Comparison of ENCODE assay signal across 11 cellular contexts in the genomic region with DNA sequence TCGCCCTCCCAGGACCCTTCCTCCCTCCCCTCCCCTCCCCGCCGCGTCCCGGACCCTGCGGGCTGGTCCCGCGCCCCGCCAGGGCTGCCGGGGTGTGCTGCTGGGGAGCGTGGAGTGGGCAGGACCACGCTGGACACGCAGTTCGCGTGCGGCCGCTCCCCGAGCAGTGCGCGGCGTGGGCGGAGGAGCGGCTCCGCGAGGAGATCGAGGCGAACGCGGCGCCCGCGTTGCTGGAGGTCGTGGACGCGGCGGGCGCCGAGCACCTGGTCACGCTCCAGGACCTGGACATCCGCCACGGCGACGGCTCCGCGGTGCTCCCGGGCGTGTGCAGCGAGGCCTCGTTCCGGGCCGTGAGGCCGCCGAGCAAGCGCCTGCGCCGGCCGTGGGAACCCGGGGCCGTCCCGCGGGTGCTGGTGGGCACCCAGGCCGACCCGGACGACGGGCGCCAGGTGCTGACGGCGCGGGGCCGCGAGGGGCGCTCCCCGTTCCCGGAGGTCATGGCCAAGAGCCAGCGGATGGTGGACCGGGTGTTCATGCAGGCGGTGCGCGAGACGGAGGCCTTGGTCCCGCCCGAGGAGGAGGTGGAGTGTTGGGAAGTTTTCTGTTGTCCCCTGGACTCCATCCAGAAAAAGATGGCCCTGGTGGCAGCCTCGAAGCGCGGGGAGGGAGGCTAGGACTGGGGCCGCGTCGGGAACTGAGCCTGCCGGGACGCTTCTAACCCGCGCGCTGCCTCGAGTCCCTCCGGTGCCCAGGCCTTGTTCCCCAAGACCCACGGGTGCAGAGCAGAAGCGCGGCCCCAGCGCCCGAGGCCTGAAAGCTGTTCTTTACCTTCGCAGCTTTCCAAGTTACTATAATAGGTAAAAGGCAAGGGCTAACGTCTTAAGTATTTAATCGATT. TPM values are rescaled to one million over a fixed set of nuclear protein-coding genes. Genes with fewer than 3 reads are reported as not detected.
DNase-seq lines count a peak whose midpoint lies in the region; ATAC-seq, FAIRE-seq and TF ChIP-seq lines count a peak whose summit lies in the region.
"Had no signal": no experiment of that assay in that cellular context is flagged by ENCODE, and none has a peak within 500 bp of the region (broad histone marks: within the 10 kb centered on the region; RNA-seq: fewer than 3 reads in every experiment).

No MANE protein-coding gene starts in this region.

- H3K4me1 Mint-ChIP-seq in activated CD4-positive, alpha-beta memory T cell treated with anti-CD3 and anti-CD28 coated beads, Interleukin-2, amount 10 ng/mL, durations not matched to agents 7 days and 5 days: peaks cover 8% of the 10 kb centered on the region

- H3K27me3 ChIP-seq in pancreas: peaks cover 0 to 14% (median 5%) of the 10 kb centered on the region in 4 donors

- FAIRE-seq in pancreas (lab: Jason Lieb, UNC): no peak
- FAIRE-seq: K562 had no signal

- peak; percentile 7 for DNase-seq in activated CD4-positive, alpha-beta memory T cell treated with anti-CD3 and anti-CD28 coated beads, Interleukin-2, amount 10 ng/mL, durations not matched to agents 7 days and 5 days
- DNase-seq in left ventricle myocardium superior (peak; percentile 57), pancreas (peak in 4 of 6 donors; percentile 34 to 75 (median 46)), erythroblast (lab: John Stamatoyannopoulos, UW) (no peak), hepatic stellate cell (ENCODE audit: low spot score) (no peak), NCI-H446 treated with DMSO at 0.1 percent for 48 hours (lab: John Stamatoyannopoulos, UW) (no peak)
- DNase-seq: hypothalamus; stimulated activated CD4-positive, alpha-beta T cell treated with anti-CD3 and anti-CD28 coated beads, Interleukin-15, amount 100 ng/mL, for 24 hours had no signal

- ATAC-seq in left ventricle myocardium superior (peak; percentile 61), pancreas (peak; percentile 57 to 80 (median 63)), HG03565 (IDR thresholded peaks at IDR 0.05; ENCODE audit: unreplicated experiment) (no peak)
- ATAC-seq: K562 had no signal

- H3K27ac ChIP-seq in C4-2B (peak overlapping the region; percentile 33; the same call in 1 of the 2 replicates), pancreas (peak overlapping the region in 1 of 4 donors; percentile 30)

- TF ChIP-seq CTCF in C4-2B (conservative IDR thresholded peaks at IDR 0.05) (no peak), pancreas (IDR thresholded peaks at IDR 0.05) (no peak)

- intact Hi-C loops in left ventricle myocardium superior (cut with micrococcal nuclease) (no loop called here), pancreas (cut with DNase I) (loop anchor here in 1 of 3 donors (10.0 kb wide), 1 partner anchor 195 kb away; a partner anchor contains a TSS)

- peaks cover 62% of the 10 kb centered on the region for H3K27me3 Mint-ChIP-seq in activated CD4-positive, alpha-beta memory T cell treated with anti-CD3 and anti-CD28 coated beads, Interleukin-2, amount 10 ng/mL, durations not matched to agents 7 days and 5 days

- H3K4me3 Mint-ChIP-seq in activated CD4-positive, alpha-beta memory T cell treated with anti-CD3 and anti-CD28 coated beads, Interleukin-2, amount 10 ng/mL, durations not matched to agents 7 days and 5 days: no peak overlapping the region

- H3K36me3 Mint-ChIP-seq in activated CD4-positive, alpha-beta memory T cell treated with anti-CD3 and anti-CD28 coated beads, Interleukin-2, amount 10 ng/mL, durations not matched to agents 7 days and 5 days (ENCODE audit: low read depth): no peaks in the 10 kb centered on the region

- no peaks in the 10 kb centered on the region for H3K4me1 ChIP-seq in pancreas

- H3K36me3 ChIP-seq in pancreas: no peaks in the 10 kb centered on the region

- POLR2A ChIA-PET in activated CD4-positive, alpha-beta memory T cell treated with anti-CD3 and anti-CD28 coated beads, Interleukin-2, amount 10 ng/mL, durations not matched to agents 7 days and 5 days (lab: Charles Lee): no interaction called here

- CTCF ChIA-PET in activated CD4-positive, alpha-beta memory T cell treated with anti-CD3 and anti-CD28 coated beads, Interleukin-2, amount 10 ng/mL, durations not matched to agents 7 days and 5 days (lab: Charles Lee): no interaction called here

- H3K27ac Mint-ChIP-seq in activated CD4-positive, alpha-beta memory T cell treated with anti-CD3 and anti-CD28 coated beads, Interleukin-2, amount 10 ng/mL, durations not matched to agents 7 days and 5 days: no peak overlapping the region

- WGBS in pancreas, 2 donors: 18 to 32% methylated on average over 51 to 102 of the region's 103 CpGs

- H3K9me3 ChIP-seq in pancreas: no peaks in the 10 kb centered on the region

- H3K4me3 ChIP-seq in pancreas: peak overlapping the region in 2 of 4 donors; percentile 29 to 39
- H3K4me3 ChIP-seq: K562 had no signal

- TF ChIP-seq POLR2A in erythroblast (IDR thresholded peaks at IDR 0.05; ENCODE audit: low read length): no peak

- no peaks in the 10 kb centered on the region for H3K9me3 Mint-ChIP-seq in activated CD4-positive, alpha-beta memory T cell treated with anti-CD3 and anti-CD28 coated beads, Interleukin-2, amount 10 ng/mL, durations not matched to agents 7 days and 5 days

RNA-seq across cellular contexts. Expression of a gene that starts 54.7 kb away (rescaled TPM):
- total RNA-seq in activated CD4-positive, alpha-beta memory T cell treated with anti-CD3 and anti-CD28 coated beads, Interleukin-2, amount 10 ng/mL, durations not matched to agents 7 days and 5 days: 100 to 1,000 TPM; 188 to 197 TPM
- 240 TPM for total RNA-seq in left ventricle myocardium superior
- 100 to 1,000 TPM in 3 of 6 donors, 10 to 100 TPM in 3; 79.8 to 139 (median 101) TPM for total RNA-seq in pancreas
- polyA plus RNA-seq in pancreas: 10 to 100 TPM; 22.2 to 42.1 TPM

Comparison
In these comparisons a context has a peak if more than half of its experiments do, and no peak if none do; other contexts are left out.
1. DNase-seq: peak in activated CD4-positive, alpha-beta memory T cell treated with anti-CD3 and anti-CD28 coated beads, Interleukin-2, amount 10 ng/mL, durations not matched to agents 7 days and 5 days (single experiment), left ventricle myocardium superior (single experiment) and pancreas (4 of 6); none in erythroblast (0 of 2), hepatic stellate cell (single experiment) and NCI-H446 treated with DMSO at 0.1 percent for 48 hours (single experiment).